Comparison of ENCODE assay signal across 22 cellular contexts in the genomic region with DNA sequence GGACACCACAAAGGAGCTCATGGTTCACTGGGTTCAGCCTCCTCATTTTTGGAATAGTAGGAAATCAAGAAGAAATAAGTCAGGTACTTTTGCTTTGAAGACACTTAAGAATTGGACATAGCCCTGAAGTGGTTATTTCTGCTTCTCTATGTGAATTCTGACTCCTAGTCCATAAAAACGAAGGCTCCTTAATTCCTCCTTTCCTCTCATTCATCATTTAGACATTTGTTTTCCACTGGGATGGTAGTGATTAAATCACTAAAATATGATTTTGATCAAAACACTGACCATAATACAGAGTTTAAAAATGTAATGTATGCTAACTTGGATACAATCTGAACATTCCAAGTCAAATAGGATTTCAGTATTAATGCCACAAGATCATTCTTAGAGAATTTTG. TPM values are rescaled to one million over a fixed set of nuclear protein-coding genes. Genes with fewer than 3 reads are reported as not detected.
A peak's percentile ranks its signal among the peaks of the same experiment; 100 is the strongest.
DNase-seq lines count a peak whose midpoint lies in the region; ATAC-seq, FAIRE-seq and TF ChIP-seq lines count a peak whose summit lies in the region.
"Had no signal": no experiment of that assay in that cellular context is flagged by ENCODE, and none has a peak within 500 bp of the region (broad histone marks: within the 10 kb centered on the region; RNA-seq: fewer than 3 reads in every experiment).

No MANE protein-coding gene starts in this region.

- H3K27me3 ChIP-seq in astrocyte (ENCODE audit: insufficient read depth, low read length) (peaks cover 23% of the 10 kb centered on the region), keratinocyte (ENCODE audit: control insufficient read depth, extremely low read depth, insufficient read depth, low read length) (no peaks in the 10 kb centered on the region)

- no peaks in the 10 kb centered on the region for H3K9me1 ChIP-seq in keratinocyte (ENCODE audit: control insufficient read depth, extremely low read depth, insufficient read depth, low read length)

- H3K27ac ChIP-seq in astrocyte (ENCODE audit: low read depth, low read length), result peak overlapping the region; percentile 77
- peak overlapping the region; percentile 95 for H3K27ac ChIP-seq in keratinocyte (ENCODE audit: control insufficient read depth, insufficient read depth, low read length)
- H3K27ac ChIP-seq: parathyroid adenoma had no signal

- H3K4me1 ChIP-seq in astrocyte (ENCODE audit: insufficient read depth, low read length) (peaks cover 14% of the 10 kb centered on the region), keratinocyte (ENCODE audit: control insufficient read depth, extremely low read depth, insufficient read depth, low read length) (peaks cover 50% of the 10 kb centered on the region)
- H3K4me1 ChIP-seq: parathyroid adenoma had no signal

- no peak for ATAC-seq in HG03457 (IDR thresholded peaks at IDR 0.05; ENCODE audit: unreplicated experiment)
- ATAC-seq in activated CD8-positive, alpha-beta memory T cell treated with anti-CD3 and anti-CD28 coated beads, Interleukin-2, amount 10 ng/mL, durations not matched to agents 7 days and 5 days, result no peak

- H3K36me3 ChIP-seq in astrocyte (ENCODE audit: insufficient read depth, low read length) (no peaks in the 10 kb centered on the region), keratinocyte (ENCODE audit: control insufficient read depth in 2 of 2, extremely low read depth in 1 of 2, insufficient read depth in 2 of 2, low read length in 2 of 2) (peaks cover 2 to 7% of the 10 kb centered on the region in 2 experiments)

- H3K27ac Mint-ChIP-seq in astrocyte (ENCODE audit: unreplicated experiment), result peak overlapping the region; percentile 93
- no peak overlapping the region for H3K27ac Mint-ChIP-seq in activated CD8-positive, alpha-beta memory T cell treated with anti-CD3 and anti-CD28 coated beads, Interleukin-2, amount 10 ng/mL, durations not matched to agents 7 days and 5 days
- H3K27ac Mint-ChIP-seq: activated naive CD8-positive, alpha-beta T cell treated with anti-CD3 and anti-CD28 coated beads for 36 hours had no signal

- H3K9ac ChIP-seq in astrocyte (ENCODE audit: low read length) (peak overlapping the region; percentile 52), keratinocyte (ENCODE audit: control insufficient read depth, extremely low read depth, insufficient read depth, low read length) (peak overlapping the region; percentile 75)
- H3K9ac ChIP-seq: parathyroid adenoma had no signal

- H3K4me3 Mint-ChIP-seq in astrocyte (ENCODE audit: unreplicated experiment), result peak overlapping the region; percentile 42
- no peak overlapping the region for H3K4me3 Mint-ChIP-seq in activated CD8-positive, alpha-beta memory T cell treated with anti-CD3 and anti-CD28 coated beads, Interleukin-2, amount 10 ng/mL, durations not matched to agents 7 days and 5 days
- H3K4me3 Mint-ChIP-seq: activated naive CD8-positive, alpha-beta T cell treated with anti-CD3 and anti-CD28 coated beads for 36 hours; central memory CD8-positive, alpha-beta T cell had no signal

- DNase-seq in GM04504 (ENCODE audit: low read depth) (peak; percentile 8), astrocyte (ENCODE audit: low read depth) (no peak), keratinocyte (ENCODE audit: low read depth, low spot score) (no peak), stromal cell of bone marrow (ENCODE audit: low read depth) (peak; percentile 38), T-helper 9 cell (no peak), GM20000 (ENCODE audit: low spot score) (no peak)
- DNase-seq in activated CD8-positive, alpha-beta memory T cell treated with anti-CD3 and anti-CD28 coated beads, Interleukin-2, amount 10 ng/mL, durations not matched to agents 7 days and 5 days, result no peak
- DNase-seq: activated CD4-positive, alpha-beta T cell treated with anti-CD3 and anti-CD28 coated beads for 1 hour; activated naive CD8-positive, alpha-beta T cell treated with anti-CD3 and anti-CD28 coated beads for 36 hours; glutamatergic neuron; kidney; MM.1S; mucosa of descending colon; NCI-H526; stimulated activated CD4-positive, alpha-beta T cell treated with anti-CD3 and anti-CD28 coated beads, Interleukin-12 subunit alpha, Interleukin-12 subunit beta, amount 100 ng/mL, for 4 hours; substantia nigra; T-helper 1 cell had no signal

- dilution Hi-C loops in keratinocyte (cut with MboI; ENCODE audit: extremely low pct_ligation_motif_present, low sequenced_read_pairs), result no loop called here

- no peaks in the 10 kb centered on the region for H3K27me3 Mint-ChIP-seq in astrocyte (ENCODE audit: low read depth, unreplicated experiment)
- H3K27me3 Mint-ChIP-seq in activated CD8-positive, alpha-beta memory T cell treated with anti-CD3 and anti-CD28 coated beads, Interleukin-2, amount 10 ng/mL, durations not matched to agents 7 days and 5 days, result peaks cover 35% of the 10 kb centered on the region

- H3K4me1 Mint-ChIP-seq in astrocyte (ENCODE audit: low read depth, unreplicated experiment), result peaks cover 27% of the 10 kb centered on the region
- peaks cover 5% of the 10 kb centered on the region for H3K4me1 Mint-ChIP-seq in activated CD8-positive, alpha-beta memory T cell treated with anti-CD3 and anti-CD28 coated beads, Interleukin-2, amount 10 ng/mL, durations not matched to agents 7 days and 5 days
- H3K4me1 Mint-ChIP-seq: activated naive CD8-positive, alpha-beta T cell treated with anti-CD3 and anti-CD28 coated beads for 36 hours; central memory CD8-positive, alpha-beta T cell had no signal

- H3K36me3 Mint-ChIP-seq in astrocyte (ENCODE audit: low read depth, unreplicated experiment), result peaks cover 13% of the 10 kb centered on the region
- H3K36me3 Mint-ChIP-seq in activated CD8-positive, alpha-beta memory T cell treated with anti-CD3 and anti-CD28 coated beads, Interleukin-2, amount 10 ng/mL, durations not matched to agents 7 days and 5 days, result no peaks in the 10 kb centered on the region
- H3K36me3 Mint-ChIP-seq: activated naive CD8-positive, alpha-beta T cell treated with anti-CD3 and anti-CD28 coated beads for 36 hours had no signal

- H2AFZ ChIP-seq in astrocyte (ENCODE audit: low read depth, low read length), result no peak overlapping the region
- H2AFZ ChIP-seq in keratinocyte (ENCODE audit: control insufficient read depth, low read length), result peak overlapping the region; percentile 38
- H2AFZ ChIP-seq: parathyroid adenoma had no signal

- H3K9me3 ChIP-seq in astrocyte (ENCODE audit: insufficient read depth, low read depth, low read length), result no peaks in the 10 kb centered on the region
- no peaks in the 10 kb centered on the region for H3K9me3 ChIP-seq in keratinocyte (ENCODE audit: control insufficient read depth, low read depth, low read length)
- H3K9me3 ChIP-seq: mucosa of descending colon had no signal

- H3K79me2 ChIP-seq in astrocyte (ENCODE audit: insufficient read depth, low read length) (no peaks in the 10 kb centered on the region), keratinocyte (ENCODE audit: control insufficient read depth, insufficient read depth, low read length) (peaks cover 2% of the 10 kb centered on the region)
- H3K79me2 ChIP-seq: parathyroid adenoma had no signal

- peak; percentile 62 for FAIRE-seq in astrocyte (lab: Jason Lieb, UNC)
- no peak for FAIRE-seq in keratinocyte (lab: Jason Lieb, UNC)
- FAIRE-seq: endometrium, GM19239 had no signal

- peak overlapping the region; percentile 77 for H3K4me2 ChIP-seq in astrocyte (ENCODE audit: low read length)
- H3K4me2 ChIP-seq in keratinocyte (ENCODE audit: control insufficient read depth, extremely low read depth, insufficient read depth, low read depth, low read length), result peak overlapping the region; percentile 83

- H4K20me1 ChIP-seq in astrocyte (ENCODE audit: insufficient read depth, low read length) (peaks cover 4% of the 10 kb centered on the region), keratinocyte (ENCODE audit: control insufficient read depth, extremely low read depth, insufficient read depth, low read length) (no peaks in the 10 kb centered on the region)

- CTCF ChIA-PET in activated CD8-positive, alpha-beta memory T cell treated with anti-CD3 and anti-CD28 coated beads, Interleukin-2, amount 10 ng/mL, durations not matched to agents 7 days and 5 days (lab: Charles Lee), result no interaction called here

- no peaks in the 10 kb centered on the region for H3K9me3 Mint-ChIP-seq in astrocyte (ENCODE audit: unreplicated experiment)
- H3K9me3 Mint-ChIP-seq in activated CD8-positive, alpha-beta memory T cell treated with anti-CD3 and anti-CD28 coated beads, Interleukin-2, amount 10 ng/mL, durations not matched to agents 7 days and 5 days (ENCODE audit: low read depth), result no peaks in the 10 kb centered on the region
- H3K9me3 Mint-ChIP-seq: activated naive CD8-positive, alpha-beta T cell treated with anti-CD3 and anti-CD28 coated beads for 36 hours; central memory CD8-positive, alpha-beta T cell had no signal

- H3K4me3 ChIP-seq in astrocyte (ENCODE audit: insufficient read depth, low read depth, low read length) (peak overlapping the region; percentile 43), keratinocyte (ENCODE audit: control insufficient read depth in 2 of 3, extremely low read depth in 1 of 3, insufficient read depth in 2 of 3, low read depth in 1 of 3, low read length in 3 of 3) (peak overlapping the region in 2 of 3 experiments; percentile 52 to 59)
- H3K4me3 ChIP-seq: mucosa of descending colon had no signal

- TF ChIP-seq CTCF in astrocyte (IDR thresholded peaks at IDR 0.05; ENCODE audit: insufficient read depth, low read depth, low read length) (no peak), keratinocyte (optimal IDR thresholded peaks at IDR 0.05 in 1 of 3, IDR thresholded peaks at IDR 0.05 in 1 of 3, conservative IDR thresholded peaks at IDR 0.05 in 1 of 3; ENCODE audit: extremely low read depth in 1 of 3, insufficient read depth in 2 of 3, low read length in 3 of 3) (no peak), GM20000 (IDR thresholded peaks at IDR 0.05; ENCODE audit: extremely low read depth, missing control alignments) (no peak)

RNA-seq across cellular contexts. Expression of a gene that starts 34.7 kb away (rescaled TPM):
- total RNA-seq in astrocyte, result 6.3 and 7.6 TPM in 2 replicates
- 2.6 to 3.7 TPM (median 3.4 TPM) in 3 replicates for polyA plus RNA-seq in keratinocyte
- polyA plus RNA-seq in keratinocyte (2011; ENCODE audit: low read depth), result 0.36 TPM
- polyA plus RNA-seq in keratinocyte (2011; cell fraction: cytosol; rRNA removed), result 1.9 and 3.5 TPM in 2 replicates
- polyA plus RNA-seq in keratinocyte (2011; cell fraction: nucleus; rRNA removed), result 5.2 and 6.6 TPM in 2 replicates
- 1.1 and 2.5 TPM in 2 replicates for polyA plus RNA-seq in keratinocyte (2012; ENCODE audit: low replicate concordance)
- polyA minus RNA-seq in keratinocyte, result 1.6 to 3.5 TPM (median 3.2 TPM) in 3 replicates
- polyA minus RNA-seq in keratinocyte (2011; cell fraction: cytosol; rRNA and poly(A)+ RNA removed), result 4.8 TPM
- polyA minus RNA-seq in keratinocyte (2011; cell fraction: nucleus; rRNA and poly(A)+ RNA removed), result 6.9 and 11.2 TPM in 2 replicates
- total RNA-seq in activated CD8-positive, alpha-beta memory T cell treated with anti-CD3 and anti-CD28 coated beads, Interleukin-2, amount 10 ng/mL, durations not matched to agents 7 days and 5 days, result 1 to 10 TPM; 2.1 to 3.7 TPM

Comparison
In these comparisons a context has a peak if more than half of its experiments do, and no peak if none do; other contexts are left out.
1. DNase-seq: peak in GM04504 (single experiment) and stromal cell of bone marrow (single experiment); none in astrocyte (single experiment), keratinocyte (single experiment), T-helper 9 cell (single experiment), GM20000 (single experiment) and activated CD8-positive, alpha-beta memory T cell treated with anti-CD3 and anti-CD28 coated beads, Interleukin-2, amount 10 ng/mL, durations not matched to agents 7 days and 5 days (single experiment).